1 cellular context compared by ENCODE assay signal in the genomic region with DNA sequence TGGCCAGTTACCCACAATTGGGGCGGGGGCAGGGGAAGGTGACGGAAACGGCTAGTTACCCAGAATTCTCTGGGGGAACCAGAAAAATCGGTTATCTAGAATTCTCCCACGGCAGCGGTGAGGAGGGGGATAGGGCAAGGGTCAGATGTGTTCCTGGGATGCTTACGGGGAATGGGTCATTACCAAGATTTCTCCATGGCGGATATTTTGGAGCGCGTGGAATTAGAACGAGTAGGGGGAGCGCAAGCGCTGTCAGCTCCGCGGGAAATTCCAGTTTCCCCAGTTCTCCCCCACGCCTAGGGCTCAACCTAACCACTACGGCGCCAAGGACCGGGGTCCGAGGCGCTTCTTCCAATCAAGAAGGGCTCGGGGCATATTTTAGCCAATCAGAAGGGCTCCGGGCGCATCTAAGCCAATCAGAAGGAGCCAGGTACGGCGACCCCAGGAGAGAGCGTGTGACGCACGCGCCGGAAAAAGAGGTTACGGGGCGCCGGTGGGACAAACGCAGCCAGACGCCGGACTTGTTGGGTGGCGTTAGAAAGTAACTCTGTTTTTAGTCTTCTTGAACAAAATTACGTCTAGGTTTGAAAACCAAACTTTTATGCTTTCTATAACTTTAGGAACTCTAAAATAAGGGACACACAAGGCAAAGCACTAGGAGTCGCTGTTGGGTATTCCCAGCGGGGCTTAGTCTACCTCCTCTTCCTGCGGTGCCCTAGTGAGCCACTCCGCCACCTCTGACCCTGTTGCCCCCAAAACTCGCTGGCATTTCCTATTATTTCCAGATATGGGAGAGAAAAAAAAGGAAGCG.
A peak's percentile ranks its signal among the peaks of the same experiment; 100 is the strongest.
TF ChIP-seq lines count a peak whose summit lies in the region.

A gene with protein sequence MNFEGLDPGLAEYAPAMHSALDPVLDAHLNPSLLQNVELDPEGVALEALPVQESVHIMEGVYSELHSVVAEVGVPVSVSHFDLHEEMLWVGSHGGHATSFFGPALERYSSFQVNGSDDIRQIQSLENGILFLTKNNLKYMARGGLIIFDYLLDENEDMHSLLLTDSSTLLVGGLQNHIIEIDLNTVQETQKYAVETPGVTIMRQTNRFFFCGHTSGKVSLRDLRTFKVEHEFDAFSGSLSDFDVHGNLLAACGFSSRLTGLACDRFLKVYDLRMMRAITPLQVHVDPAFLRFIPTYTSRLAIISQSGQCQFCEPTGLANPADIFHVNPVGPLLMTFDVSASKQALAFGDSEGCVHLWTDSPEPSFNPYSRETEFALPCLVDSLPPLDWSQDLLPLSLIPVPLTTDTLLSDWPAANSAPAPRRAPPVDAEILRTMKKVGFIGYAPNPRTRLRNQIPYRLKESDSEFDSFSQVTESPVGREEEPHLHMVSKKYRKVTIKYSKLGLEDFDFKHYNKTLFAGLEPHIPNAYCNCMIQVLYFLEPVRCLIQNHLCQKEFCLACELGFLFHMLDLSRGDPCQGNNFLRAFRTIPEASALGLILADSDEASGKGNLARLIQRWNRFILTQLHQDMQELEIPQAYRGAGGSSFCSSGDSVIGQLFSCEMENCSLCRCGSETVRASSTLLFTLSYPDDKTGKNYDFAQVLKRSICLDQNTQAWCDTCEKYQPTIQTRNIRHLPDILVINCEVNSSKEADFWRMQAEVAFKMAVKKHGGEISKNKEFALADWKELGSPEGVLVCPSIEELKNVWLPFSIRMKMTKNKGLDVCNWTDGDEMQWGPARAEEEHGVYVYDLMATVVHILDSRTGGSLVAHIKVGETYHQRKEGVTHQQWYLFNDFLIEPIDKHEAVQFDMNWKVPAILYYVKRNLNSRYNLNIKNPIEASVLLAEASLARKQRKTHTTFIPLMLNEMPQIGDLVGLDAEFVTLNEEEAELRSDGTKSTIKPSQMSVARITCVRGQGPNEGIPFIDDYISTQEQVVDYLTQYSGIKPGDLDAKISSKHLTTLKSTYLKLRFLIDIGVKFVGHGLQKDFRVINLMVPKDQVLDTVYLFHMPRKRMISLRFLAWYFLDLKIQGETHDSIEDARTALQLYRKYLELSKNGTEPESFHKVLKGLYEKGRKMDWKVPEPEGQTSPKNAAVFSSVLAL (minus strand): TSS at position 322 of the 811 bp plus-strand sequence. CDS start 906 bp downstream, outside the sequence.

TF ChIP-seq in HEK293, 187 proteins besides CTCF, POLR2A, EP300 and RAD21 (continued from another document and continues in another):
- TF ChIP-seq, protein P1, sequence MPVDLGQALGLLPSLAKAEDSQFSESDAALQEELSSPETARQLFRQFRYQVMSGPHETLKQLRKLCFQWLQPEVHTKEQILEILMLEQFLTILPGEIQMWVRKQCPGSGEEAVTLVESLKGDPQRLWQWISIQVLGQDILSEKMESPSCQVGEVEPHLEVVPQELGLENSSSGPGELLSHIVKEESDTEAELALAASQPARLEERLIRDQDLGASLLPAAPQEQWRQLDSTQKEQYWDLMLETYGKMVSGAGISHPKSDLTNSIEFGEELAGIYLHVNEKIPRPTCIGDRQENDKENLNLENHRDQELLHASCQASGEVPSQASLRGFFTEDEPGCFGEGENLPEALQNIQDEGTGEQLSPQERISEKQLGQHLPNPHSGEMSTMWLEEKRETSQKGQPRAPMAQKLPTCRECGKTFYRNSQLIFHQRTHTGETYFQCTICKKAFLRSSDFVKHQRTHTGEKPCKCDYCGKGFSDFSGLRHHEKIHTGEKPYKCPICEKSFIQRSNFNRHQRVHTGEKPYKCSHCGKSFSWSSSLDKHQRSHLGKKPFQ (tag by site-specific recombination; IDR thresholded peaks at IDR 0.05) = no peak
- TF ChIP-seq ZBTB7A (tag by site-specific recombination; IDR thresholded peaks at IDR 0.05; ENCODE audit: low read depth) (0 out of 2 replicates have a peak, but pooled peaks have one; percentile 47), ZFP37 (tag by site-specific recombination; IDR thresholded peaks at IDR 0.05) (0 out of 2 replicates have a peak, but pooled peaks have one; percentile 36), ZSCAN18 (tag by site-specific recombination; IDR thresholded peaks at IDR 0.05) (no peak), ZNF121 (tag by site-specific recombination; IDR thresholded peaks at IDR 0.05) (no peak), ZNF792 (tag by site-specific recombination; IDR thresholded peaks at IDR 0.05) (no peak), YY1 (tag by site-specific recombination; IDR thresholded peaks at IDR 0.05) (no peak; the same call in 1 of the 2 replicates), ZNF138 (tag by site-specific recombination; IDR thresholded peaks at IDR 0.05; ENCODE audit: borderline replicate concordance) (no peak), ZNF169 (tag by site-specific recombination; IDR thresholded peaks at IDR 0.05) (no peak), ZNF202 (tag by site-specific recombination; IDR thresholded peaks at IDR 0.05; ENCODE audit: borderline replicate concordance) (no peak), ZNF654 (tag by site-specific recombination; IDR thresholded peaks at IDR 0.05; ENCODE audit: low read depth) (no peak), FEZF1 (tag by site-specific recombination; IDR thresholded peaks at IDR 0.05) (no peak), ZNF350 (tag by site-specific recombination; IDR thresholded peaks at IDR 0.05) (no peak), ZNF747 (tag by site-specific recombination; IDR thresholded peaks at IDR 0.05) (no peak), SP2 (tag by site-specific recombination; IDR thresholded peaks at IDR 0.05) (peak; percentile 95), ZNF658 (tag by site-specific recombination; IDR thresholded peaks at IDR 0.05) (no peak), ZNF2 (tag by site-specific recombination; IDR thresholded peaks at IDR 0.05) (no peak; the same call in 1 of the 2 replicates), IKZF3 (tag by site-specific recombination; IDR thresholded peaks at IDR 0.05) (peak; percentile 88), PRDM1 (tag by site-specific recombination; IDR thresholded peaks at IDR 0.05) (peak; percentile 52; the same call in 1 of the 2 replicates), ZBTB11 (tag by site-specific recombination; conservative IDR thresholded peaks at IDR 0.05; ENCODE audit: low read depth) (peak; percentile 85), GLI4 (tag by site-specific recombination; IDR thresholded peaks at IDR 0.05) (peak; percentile 60; the same call in 1 of the 2 replicates), ZNF133 (tag by site-specific recombination; IDR thresholded peaks at IDR 0.05) (no peak), ZNF791 (tag by site-specific recombination; IDR thresholded peaks at IDR 0.05) (no peak), ZNF549 (tag by site-specific recombination; IDR thresholded peaks at IDR 0.05) (no peak), RBAK (tag by site-specific recombination; IDR thresholded peaks at IDR 0.05) (no peak), KLF8 (tag by site-specific recombination; IDR thresholded peaks at IDR 0.05) (peak; percentile 51; the same call in 1 of the 2 replicates), HOXA7 (CRISPR knock-in tag; IDR thresholded peaks at IDR 0.05; ENCODE audit: borderline replicate concordance) (no peak), ZNF416 (tag by site-specific recombination; IDR thresholded peaks at IDR 0.05) (no peak), TRIM28 (IDR thresholded peaks at IDR 0.05; ENCODE audit: borderline replicate concordance, low read length) (no peak), ZNF513 (tag by site-specific recombination; IDR thresholded peaks at IDR 0.05) (no peak), MZF1 (tag by site-specific recombination; IDR thresholded peaks at IDR 0.05; ENCODE audit: borderline replicate concordance) (no peak), ZNF266 (tag by site-specific recombination; IDR thresholded peaks at IDR 0.05; ENCODE audit: low read depth) (no peak), ZNF426 (tag by site-specific recombination; IDR thresholded peaks at IDR 0.05) (no peak), KLF16 (tag by site-specific recombination; IDR thresholded peaks at IDR 0.05) (0 out of 2 replicates have a peak, but pooled peaks have one; percentile 22), ZNF24 (tag by site-specific recombination; IDR thresholded peaks at IDR 0.05) (0 out of 2 replicates have a peak, but pooled peaks have one; percentile 14), ZNF48 (tag by site-specific recombination; IDR thresholded peaks at IDR 0.05) (no peak), MYNN (tag by site-specific recombination; IDR thresholded peaks at IDR 0.05; ENCODE audit: borderline replicate concordance) (no peak), ZBTB21 (tag by site-specific recombination; IDR thresholded peaks at IDR 0.05) (peak; percentile 53; the same call in 1 of the 2 replicates), ZNF324 (tag by site-specific recombination; IDR thresholded peaks at IDR 0.05) (0 out of 2 replicates have a peak, but pooled peaks have one; percentile 44), ZNF529 (tag by site-specific recombination; IDR thresholded peaks at IDR 0.05; ENCODE audit: insufficient replicate concordance) (no peak), ZNF521 (tag by site-specific recombination; IDR thresholded peaks at IDR 0.05) (no peak), ZNF670 (tag by site-specific recombination; IDR thresholded peaks at IDR 0.05; ENCODE audit: low read depth) (no peak)
- TF ChIP-seq, protein P2, sequence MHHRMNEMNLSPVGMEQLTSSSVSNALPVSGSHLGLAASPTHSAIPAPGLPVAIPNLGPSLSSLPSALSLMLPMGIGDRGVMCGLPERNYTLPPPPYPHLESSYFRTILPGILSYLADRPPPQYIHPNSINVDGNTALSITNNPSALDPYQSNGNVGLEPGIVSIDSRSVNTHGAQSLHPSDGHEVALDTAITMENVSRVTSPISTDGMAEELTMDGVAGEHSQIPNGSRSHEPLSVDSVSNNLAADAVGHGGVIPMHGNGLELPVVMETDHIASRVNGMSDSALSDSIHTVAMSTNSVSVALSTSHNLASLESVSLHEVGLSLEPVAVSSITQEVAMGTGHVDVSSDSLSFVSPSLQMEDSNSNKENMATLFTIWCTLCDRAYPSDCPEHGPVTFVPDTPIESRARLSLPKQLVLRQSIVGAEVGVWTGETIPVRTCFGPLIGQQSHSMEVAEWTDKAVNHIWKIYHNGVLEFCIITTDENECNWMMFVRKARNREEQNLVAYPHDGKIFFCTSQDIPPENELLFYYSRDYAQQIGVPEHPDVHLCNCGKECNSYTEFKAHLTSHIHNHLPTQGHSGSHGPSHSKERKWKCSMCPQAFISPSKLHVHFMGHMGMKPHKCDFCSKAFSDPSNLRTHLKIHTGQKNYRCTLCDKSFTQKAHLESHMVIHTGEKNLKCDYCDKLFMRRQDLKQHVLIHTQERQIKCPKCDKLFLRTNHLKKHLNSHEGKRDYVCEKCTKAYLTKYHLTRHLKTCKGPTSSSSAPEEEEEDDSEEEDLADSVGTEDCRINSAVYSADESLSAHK (tag by site-specific recombination; IDR thresholded peaks at IDR 0.05) = no peak
- TF ChIP-seq, protein P3, sequence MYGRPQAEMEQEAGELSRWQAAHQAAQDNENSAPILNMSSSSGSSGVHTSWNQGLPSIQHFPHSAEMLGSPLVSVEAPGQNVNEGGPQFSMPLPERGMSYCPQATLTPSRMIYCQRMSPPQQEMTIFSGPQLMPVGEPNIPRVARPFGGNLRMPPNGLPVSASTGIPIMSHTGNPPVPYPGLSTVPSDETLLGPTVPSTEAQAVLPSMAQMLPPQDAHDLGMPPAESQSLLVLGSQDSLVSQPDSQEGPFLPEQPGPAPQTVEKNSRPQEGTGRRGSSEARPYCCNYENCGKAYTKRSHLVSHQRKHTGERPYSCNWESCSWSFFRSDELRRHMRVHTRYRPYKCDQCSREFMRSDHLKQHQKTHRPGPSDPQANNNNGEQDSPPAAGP (tag by site-specific recombination; IDR thresholded peaks at IDR 0.05) = no peak
- TF ChIP-seq, protein P4, sequence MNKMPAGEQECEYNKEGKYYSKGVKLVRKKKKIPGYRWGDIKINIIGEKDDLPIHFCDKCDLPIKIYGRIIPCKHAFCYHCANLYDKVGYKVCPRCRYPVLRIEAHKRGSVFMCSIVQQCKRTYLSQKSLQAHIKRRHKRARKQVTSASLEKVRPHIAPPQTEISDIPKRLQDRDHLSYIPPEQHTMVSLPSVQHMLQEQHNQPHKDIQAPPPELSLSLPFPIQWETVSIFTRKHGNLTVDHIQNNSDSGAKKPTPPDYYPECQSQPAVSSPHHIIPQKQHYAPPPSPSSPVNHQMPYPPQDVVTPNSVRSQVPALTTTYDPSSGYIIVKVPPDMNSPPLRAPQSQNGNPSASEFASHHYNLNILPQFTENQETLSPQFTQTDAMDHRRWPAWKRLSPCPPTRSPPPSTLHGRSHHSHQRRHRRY (tag by site-specific recombination; IDR thresholded peaks at IDR 0.05) = no peak
